Comparison of ENCODE assay signal across 1 cellular context in the genomic region with DNA sequence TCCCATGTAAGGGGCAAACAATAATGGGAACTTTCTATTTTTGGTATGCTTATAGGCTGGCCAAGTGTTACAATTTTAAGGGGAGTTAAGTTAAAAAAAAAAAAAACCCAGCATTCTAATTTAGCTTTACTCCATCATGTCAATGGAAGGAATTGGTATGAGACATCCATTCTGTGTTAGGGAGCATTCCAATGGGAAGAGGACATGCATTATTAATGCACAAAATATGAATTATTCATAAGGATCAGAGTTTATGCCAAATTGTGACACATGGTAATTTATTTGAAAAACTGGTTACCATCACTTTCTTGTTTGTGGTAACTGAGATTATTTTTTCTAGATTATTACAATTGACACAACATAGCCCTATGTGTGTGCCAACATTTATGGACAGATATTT.
TF ChIP-seq lines count a peak whose summit lies in the region.

No MANE protein-coding gene starts in this region.

TF ChIP-seq in SK-N-SH treated with all-trans-retinoic acid at 6 μM for 48 hours, 23 proteins besides CTCF, POLR2A, EP300 and RAD21 (continued from another document):
- TF ChIP-seq, protein P1, sequence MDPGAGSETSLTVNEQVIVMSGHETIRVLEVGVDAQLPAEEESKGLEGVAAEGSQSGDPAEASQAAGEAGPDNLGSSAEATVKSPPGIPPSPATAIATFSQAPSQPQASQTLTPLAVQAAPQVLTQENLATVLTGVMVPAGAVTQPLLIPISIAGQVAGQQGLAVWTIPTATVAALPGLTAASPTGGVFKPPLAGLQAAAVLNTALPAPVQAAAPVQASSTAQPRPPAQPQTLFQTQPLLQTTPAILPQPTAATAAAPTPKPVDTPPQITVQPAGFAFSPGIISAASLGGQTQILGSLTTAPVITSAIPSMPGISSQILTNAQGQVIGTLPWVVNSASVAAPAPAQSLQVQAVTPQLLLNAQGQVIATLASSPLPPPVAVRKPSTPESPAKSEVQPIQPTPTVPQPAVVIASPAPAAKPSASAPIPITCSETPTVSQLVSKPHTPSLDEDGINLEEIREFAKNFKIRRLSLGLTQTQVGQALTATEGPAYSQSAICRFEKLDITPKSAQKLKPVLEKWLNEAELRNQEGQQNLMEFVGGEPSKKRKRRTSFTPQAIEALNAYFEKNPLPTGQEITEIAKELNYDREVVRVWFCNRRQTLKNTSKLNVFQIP (CRISPR knock-in tag; IDR thresholded peaks at IDR 0.05; ENCODE audit: borderline replicate concordance, low read depth), result no peak
- TF ChIP-seq, protein P2, sequence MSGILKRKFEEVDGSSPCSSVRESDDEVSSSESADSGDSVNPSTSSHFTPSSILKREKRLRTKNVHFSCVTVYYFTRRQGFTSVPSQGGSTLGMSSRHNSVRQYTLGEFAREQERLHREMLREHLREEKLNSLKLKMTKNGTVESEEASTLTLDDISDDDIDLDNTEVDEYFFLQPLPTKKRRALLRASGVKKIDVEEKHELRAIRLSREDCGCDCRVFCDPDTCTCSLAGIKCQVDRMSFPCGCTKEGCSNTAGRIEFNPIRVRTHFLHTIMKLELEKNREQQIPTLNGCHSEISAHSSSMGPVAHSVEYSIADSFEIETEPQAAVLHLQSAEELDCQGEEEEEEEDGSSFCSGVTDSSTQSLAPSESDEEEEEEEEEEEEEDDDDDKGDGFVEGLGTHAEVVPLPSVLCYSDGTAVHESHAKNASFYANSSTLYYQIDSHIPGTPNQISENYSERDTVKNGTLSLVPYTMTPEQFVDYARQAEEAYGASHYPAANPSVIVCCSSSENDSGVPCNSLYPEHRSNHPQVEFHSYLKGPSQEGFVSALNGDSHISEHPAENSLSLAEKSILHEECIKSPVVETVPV (CRISPR knock-in tag; IDR thresholded peaks at IDR 0.05), result no peak
- no peak for TF ChIP-seq ZC3H10 (CRISPR knock-in tag; IDR thresholded peaks at IDR 0.05)
- no peak for TF ChIP-seq ZNF70 (CRISPR knock-in tag; IDR thresholded peaks at IDR 0.05)
- no peak for TF ChIP-seq TOX (CRISPR knock-in tag; IDR thresholded peaks at IDR 0.05; ENCODE audit: borderline replicate concordance)
- no peak for TF ChIP-seq ARNTL (CRISPR knock-in tag; IDR thresholded peaks at IDR 0.05; ENCODE audit: borderline replicate concordance, low read depth)
- TF ChIP-seq, protein P3, sequence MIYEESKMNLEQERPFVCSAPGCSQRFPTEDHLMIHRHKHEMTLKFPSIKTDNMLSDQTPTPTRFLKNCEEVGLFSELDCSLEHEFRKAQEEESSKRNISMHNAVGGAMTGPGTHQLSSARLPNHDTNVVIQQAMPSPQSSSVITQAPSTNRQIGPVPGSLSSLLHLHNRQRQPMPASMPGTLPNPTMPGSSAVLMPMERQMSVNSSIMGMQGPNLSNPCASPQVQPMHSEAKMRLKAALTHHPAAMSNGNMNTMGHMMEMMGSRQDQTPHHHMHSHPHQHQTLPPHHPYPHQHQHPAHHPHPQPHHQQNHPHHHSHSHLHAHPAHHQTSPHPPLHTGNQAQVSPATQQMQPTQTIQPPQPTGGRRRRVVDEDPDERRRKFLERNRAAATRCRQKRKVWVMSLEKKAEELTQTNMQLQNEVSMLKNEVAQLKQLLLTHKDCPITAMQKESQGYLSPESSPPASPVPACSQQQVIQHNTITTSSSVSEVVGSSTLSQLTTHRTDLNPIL (CRISPR knock-in tag; IDR thresholded peaks at IDR 0.05; ENCODE audit: low read depth), result no peak
